In the genomic region with DNA sequence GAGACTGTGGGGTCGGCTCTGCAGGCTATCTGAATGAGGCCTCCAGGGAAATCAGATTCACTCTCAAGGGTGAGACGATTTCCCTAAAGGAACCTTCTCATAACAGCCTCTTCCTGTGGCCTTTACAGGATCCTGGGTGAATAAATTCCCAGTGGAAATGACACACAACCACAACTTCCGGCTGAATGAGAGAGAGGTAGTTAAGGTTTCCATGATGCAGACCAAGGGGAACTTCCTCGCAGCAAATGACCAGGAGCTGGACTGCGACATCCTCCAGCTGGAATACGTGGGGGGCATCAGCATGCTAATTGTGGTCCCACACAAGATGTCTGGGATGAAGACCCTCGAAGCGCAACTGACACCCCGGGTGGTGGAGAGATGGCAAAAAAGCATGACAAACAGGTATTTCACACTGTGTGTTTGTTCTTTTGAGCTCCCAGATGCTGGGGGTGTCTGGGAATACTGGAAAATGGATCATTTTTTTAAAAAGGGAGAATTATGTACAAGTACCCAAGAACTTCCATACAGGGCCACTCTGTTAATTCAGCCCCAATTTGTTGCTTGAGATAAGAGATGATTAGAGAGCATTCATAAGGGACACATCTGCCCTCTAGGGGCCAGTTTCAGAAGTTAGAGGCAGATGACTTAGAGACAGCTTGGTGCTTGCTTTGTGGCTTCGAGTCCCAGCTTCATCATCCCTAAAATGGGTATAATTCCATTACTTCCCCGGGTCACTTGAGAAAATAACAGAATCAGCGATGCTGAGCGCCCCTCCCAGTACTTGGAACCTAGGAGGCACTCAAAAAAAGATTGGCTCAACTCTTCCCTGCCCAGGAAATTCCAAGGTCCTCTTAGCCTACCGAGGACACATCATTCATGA, we compare ENCODE assay signal across 8 cellular contexts. TPM values are rescaled to one million over a fixed set of nuclear protein-coding genes. Genes with fewer than 3 reads are reported as not detected.
DNase-seq lines count a peak whose midpoint lies in the region; ATAC-seq and TF ChIP-seq lines count a peak whose summit lies in the region.

No MANE protein-coding gene starts in this region.

- peaks cover 3% of the 10 kb centered on the region for H3K4me1 Mint-ChIP-seq in activated naive CD4-positive, alpha-beta T cell treated with anti-CD3 and anti-CD28 coated beads, Interleukin-2, amount 10 ng/mL, durations not matched to agents 7 days and 5 days

- H3K27me3 ChIP-seq in PC-9 (ENCODE audit: insufficient read depth, low read depth): no peaks in the 10 kb centered on the region
- no peaks in the 10 kb centered on the region for H3K27me3 ChIP-seq in gastrocnemius medialis

- no peak for TF ChIP-seq POLR2A in gastrocnemius medialis (IDR thresholded peaks at IDR 0.05)

- no peaks in the 10 kb centered on the region for H3K9me2 ChIP-seq in PC-9 (ENCODE audit: insufficient read depth)

- no peaks in the 10 kb centered on the region for H3K79me2 ChIP-seq in PC-9 (ENCODE audit: low read depth)

- in situ Hi-C loops in gastrocnemius medialis (cut with MboI; ENCODE audit: low sequenced_read_pairs in 4 of 4): no loop called here

- no peak overlapping the region for H3K27ac Mint-ChIP-seq in activated naive CD4-positive, alpha-beta T cell treated with anti-CD3 and anti-CD28 coated beads, Interleukin-2, amount 10 ng/mL, durations not matched to agents 7 days and 5 days

- H4K20me1 ChIP-seq in PC-9 (ENCODE audit: insufficient read depth): no peaks in the 10 kb centered on the region

- peak; percentile 71 for DNase-seq in D341Med (ENCODE audit: low spot score)
- peak; percentile 23 to 38 for DNase-seq in PC-9
- peak; percentile 63 for DNase-seq in activated naive CD4-positive, alpha-beta T cell treated with anti-CD3 and anti-CD28 coated beads, Interleukin-2, amount 10 ng/mL, durations not matched to agents 7 days and 5 days
- no peak for DNase-seq in left ventricle myocardium superior
- DNase-seq in gastrocnemius medialis: peak in 1 of 2 donors; percentile 7
- no peak for DNase-seq in ureter (ENCODE audit: low spot score)

- H3K4me3 Mint-ChIP-seq in activated naive CD4-positive, alpha-beta T cell treated with anti-CD3 and anti-CD28 coated beads, Interleukin-2, amount 10 ng/mL, durations not matched to agents 7 days and 5 days: no peak overlapping the region

- H3K4me2 ChIP-seq in PC-9: no peak overlapping the region

- H3K9me3 ChIP-seq in HEK293 (ENCODE audit: control insufficient read depth, insufficient read depth, low read depth, low read length): no peaks in the 10 kb centered on the region
- no peaks in the 10 kb centered on the region for H3K9me3 ChIP-seq in PC-9 (ENCODE audit: insufficient read depth, low read depth)
- no peaks in the 10 kb centered on the region for H3K9me3 ChIP-seq in gastrocnemius medialis

- intact Hi-C loops in PC-9 (cut with micrococcal nuclease; ENCODE audit: unreplicated experiment) (loop anchor here (2.0 kb wide), 1 partner anchor 55 kb away; no protein-coding TSS in a partner anchor), left ventricle myocardium superior (cut with micrococcal nuclease) (loop anchor here (10.0 kb wide), 1 partner anchor 1111 kb away; no protein-coding TSS in a partner anchor), gastrocnemius medialis (cut with DNase I; ENCODE audit: low total_unique reads) (no loop called here)

- peaks cover 0 to 55% of the 10 kb centered on the region in 2 experiments; a peak in 1 of 3 replicates for H3K36me3 ChIP-seq in HEK293 (ENCODE audit: control insufficient read depth in 2 of 2, insufficient read depth in 1 of 2, low read length in 2 of 2)
- no peaks in the 10 kb centered on the region for H3K36me3 ChIP-seq in PC-9 (ENCODE audit: low read depth)
- H3K36me3 ChIP-seq in gastrocnemius medialis: peaks cover 0 to 15% of the 10 kb centered on the region in 2 donors

- no peaks in the 10 kb centered on the region for H3K9me3 Mint-ChIP-seq in activated naive CD4-positive, alpha-beta T cell treated with anti-CD3 and anti-CD28 coated beads, Interleukin-2, amount 10 ng/mL, durations not matched to agents 7 days and 5 days

- no peaks in the 10 kb centered on the region for H3K27me3 Mint-ChIP-seq in activated naive CD4-positive, alpha-beta T cell treated with anti-CD3 and anti-CD28 coated beads, Interleukin-2, amount 10 ng/mL, durations not matched to agents 7 days and 5 days

- TF ChIP-seq CTCF in HEK293 (tag by site-specific recombination; IDR thresholded peaks at IDR 0.05) (peak; percentile 34; the same call in 1 of the 2 replicates), PC-9 (conservative IDR thresholded peaks at IDR 0.05) (peak; percentile 66), gastrocnemius medialis (IDR thresholded peaks at IDR 0.05 in 4 of 5, conservative IDR thresholded peaks at IDR 0.05 in 1 of 5) (peak in 4 of 5 experiments; percentile 34 to 69 (median 48))

- no TSS peak for BruUV-seq in PC-9 (replicated peaks; lab: Mats Ljungman, UMichigan)

- H3K4me3 ChIP-seq in HEK293 (ENCODE audit: low read depth, low read length): no peak overlapping the region
- H3K4me3 ChIP-seq in PC-9: no peak overlapping the region
- no peak overlapping the region for H3K4me3 ChIP-seq in gastrocnemius medialis

- no peak overlapping the region for H2AFZ ChIP-seq in PC-9

- H3K4me1 ChIP-seq in HEK293 (ENCODE audit: control insufficient read depth, insufficient read depth, low read length) (no peaks in the 10 kb centered on the region), PC-9 (replicated peaks; ENCODE audit: insufficient read depth) (peaks cover 30% of the 10 kb centered on the region), gastrocnemius medialis (no peaks in the 10 kb centered on the region)

- CTCF ChIA-PET in HEK293 (lab: Yijun Ruan, JAX) (interaction anchor here (0.6 to 4.0 kb wide), 37 partner anchors 8 to 775 kb away, joined by 3 to 34 read pairs (median 4); a partner anchor contains a TSS), PC-9 (lab: Charles Lee) (interaction anchor here (0.6 kb wide), 2 partner anchors 46 to 127 kb away, joined by 4 read pairs; no protein-coding TSS in a partner anchor)
- CTCF ChIA-PET in activated naive CD4-positive, alpha-beta T cell treated with anti-CD3 and anti-CD28 coated beads, Interleukin-2, amount 10 ng/mL, durations not matched to agents 7 days and 5 days (lab: Charles Lee): interaction anchor here (0.6 to 2.6 kb wide), 8 partner anchors 9 to 289 kb away, joined by 3 to 16 read pairs (median 4); a partner anchor contains a TSS

- peaks cover 19% of the 10 kb centered on the region for H3K36me3 Mint-ChIP-seq in activated naive CD4-positive, alpha-beta T cell treated with anti-CD3 and anti-CD28 coated beads, Interleukin-2, amount 10 ng/mL, durations not matched to agents 7 days and 5 days

- peaks cover 18% of the 10 kb centered on the region for H3F3A ChIP-seq in PC-9 (ENCODE audit: insufficient read depth, low read depth)

- H3K27ac ChIP-seq in HEK293 (ENCODE audit: extremely low read depth, low read depth, low read length) (no peak overlapping the region), PC-9 (no peak overlapping the region), gastrocnemius medialis (no peak overlapping the region)

- POLR2A ChIA-PET in HEK293 (lab: Yijun Ruan, JAX) (no interaction called here), PC-9 (lab: Charles Lee; ENCODE audit: unreplicated experiment) (no interaction called here)

- ATAC-seq in left ventricle myocardium superior (peak; percentile 33), gastrocnemius medialis (peak; percentile 60 to 74), HG03039 (IDR thresholded peaks at IDR 0.05; ENCODE audit: unreplicated experiment) (no peak)

TF ChIP-seq in HEK293, 187 proteins besides CTCF, POLR2A, EP300 and RAD21 (continues in another document):
- TF ChIP-seq ZNF394 (tag by site-specific recombination; IDR thresholded peaks at IDR 0.05; ENCODE audit: borderline replicate concordance) (no peak), SCRT2 (tag by site-specific recombination; IDR thresholded peaks at IDR 0.05) (0 out of 2 replicates have a peak, but pooled peaks have one; percentile 18), GFI1B (tag by site-specific recombination; IDR thresholded peaks at IDR 0.05) (no peak), ZNF654 (tag by site-specific recombination; IDR thresholded peaks at IDR 0.05; ENCODE audit: low read depth) (peak; percentile 50), PRDM1 (tag by site-specific recombination; IDR thresholded peaks at IDR 0.05) (no peak), ZNF138 (tag by site-specific recombination; IDR thresholded peaks at IDR 0.05; ENCODE audit: borderline replicate concordance) (no peak), ZNF660 (tag by site-specific recombination; IDR thresholded peaks at IDR 0.05) (peak; percentile 47; the same call in 1 of the 2 replicates), ZNF239 (tag by site-specific recombination; IDR thresholded peaks at IDR 0.05) (no peak), TCF7L2 (IDR thresholded peaks at IDR 0.05; ENCODE audit: borderline replicate concordance, low read depth, low read length) (no peak)
- TF ChIP-seq, protein P1, sequence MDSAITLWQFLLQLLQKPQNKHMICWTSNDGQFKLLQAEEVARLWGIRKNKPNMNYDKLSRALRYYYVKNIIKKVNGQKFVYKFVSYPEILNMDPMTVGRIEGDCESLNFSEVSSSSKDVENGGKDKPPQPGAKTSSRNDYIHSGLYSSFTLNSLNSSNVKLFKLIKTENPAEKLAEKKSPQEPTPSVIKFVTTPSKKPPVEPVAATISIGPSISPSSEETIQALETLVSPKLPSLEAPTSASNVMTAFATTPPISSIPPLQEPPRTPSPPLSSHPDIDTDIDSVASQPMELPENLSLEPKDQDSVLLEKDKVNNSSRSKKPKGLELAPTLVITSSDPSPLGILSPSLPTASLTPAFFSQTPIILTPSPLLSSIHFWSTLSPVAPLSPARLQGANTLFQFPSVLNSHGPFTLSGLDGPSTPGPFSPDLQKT (IDR thresholded peaks at IDR 0.05; ENCODE audit: borderline replicate concordance, low read depth, low read length): no peak
- TF ChIP-seq, protein P2, sequence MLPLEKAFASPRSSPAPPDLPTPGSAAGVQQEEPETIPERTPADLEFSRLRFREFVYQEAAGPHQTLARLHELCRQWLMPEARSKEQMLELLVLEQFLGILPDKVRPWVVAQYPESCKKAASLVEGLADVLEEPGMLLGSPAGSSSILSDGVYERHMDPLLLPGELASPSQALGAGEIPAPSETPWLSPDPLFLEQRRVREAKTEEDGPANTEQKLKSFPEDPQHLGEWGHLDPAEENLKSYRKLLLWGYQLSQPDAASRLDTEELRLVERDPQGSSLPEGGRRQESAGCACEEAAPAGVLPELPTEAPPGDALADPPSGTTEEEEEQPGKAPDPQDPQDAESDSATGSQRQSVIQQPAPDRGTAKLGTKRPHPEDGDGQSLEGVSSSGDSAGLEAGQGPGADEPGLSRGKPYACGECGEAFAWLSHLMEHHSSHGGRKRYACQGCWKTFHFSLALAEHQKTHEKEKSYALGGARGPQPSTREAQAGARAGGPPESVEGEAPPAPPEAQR (tag by site-specific recombination; IDR thresholded peaks at IDR 0.05): no peak

RNA-seq across cellular contexts. Expression of a gene that starts 10.2 kb away (rescaled TPM):
- not detected in 2 replicates for total RNA-seq in PC-9 (2021)
- total RNA-seq in left ventricle myocardium superior: not detected
- total RNA-seq in gastrocnemius medialis: under 1 TPM in 1 of 4 donors, not detected in 3; 0.22 TPM
- 0.21 TPM for total RNA-seq in ureter

Comparison
In these comparisons a context has a peak if more than half of its experiments do, and no peak if none do; other contexts are left out.
1. DNase-seq: peak in D341Med (single experiment), PC-9 (2 of 2) and activated naive CD4-positive, alpha-beta T cell treated with anti-CD3 and anti-CD28 coated beads, Interleukin-2, amount 10 ng/mL, durations not matched to agents 7 days and 5 days (single experiment); none in left ventricle myocardium superior (single experiment) and ureter (single experiment).
2. Peak in every context shown above with its lines, with median percentiles within 50 percentile points of each other: CTCF ChIP-seq.